ENCODE assay signal across 9 cellular contexts in genomic region chr7:77409739-77410545, GRCh38. TPM values are rescaled to one million over a fixed set of nuclear protein-coding genes. Genes with fewer than 3 reads are reported as not detected.
DNase-seq lines count a peak whose midpoint lies in the region; ATAC-seq and TF ChIP-seq lines count a peak whose summit lies in the region.
"Had no signal": no experiment of that assay in that cellular context is flagged by ENCODE, and none has a peak within 500 bp of the region (broad histone marks: within the 10 kb centered on the region; RNA-seq: fewer than 3 reads in every experiment).

No MANE protein-coding gene starts in this region.

- POLR2A ChIA-PET in activated B cell treated with CpG ODN at 0.5 μM for 24 hours (lab: Charles Lee) = no interaction called here

- H3K27me3 Mint-ChIP-seq in HFFc6 (ENCODE audit: insufficient read depth) (no peaks in the 10 kb centered on the region), activated B cell treated with CpG ODN at 0.5 μM for 24 hours (no peaks in the 10 kb centered on the region), immature natural killer cell (ENCODE audit: low read depth in 3 of 3) (peaks cover 2 to 6% (median 3%) of the 10 kb centered on the region in 3 donors)

- 86 to 91% methylated on average over 5 of the region's 5 CpGs for WGBS in thyroid gland, 2 donors

- no peak overlapping the region for H3K4me3 ChIP-seq in thyroid gland (replicated peaks in 1 of 3)
- H3K4me3 ChIP-seq in coronary artery = no peak overlapping the region

- peaks cover 16% of the 10 kb centered on the region in 2 donors for H3K4me1 ChIP-seq in thyroid gland

- TF ChIP-seq CTCF in HFFc6 (IDR thresholded peaks at IDR 0.05) = no peak
- no peak for TF ChIP-seq CTCF in activated B cell treated with CpG ODN at 0.5 μM for 24 hours (IDR thresholded peaks at IDR 0.05)
- no peak for TF ChIP-seq CTCF in thyroid gland (IDR thresholded peaks at IDR 0.05)
- no peak for TF ChIP-seq CTCF in coronary artery (IDR thresholded peaks at IDR 0.05)

- ATAC-seq in activated B cell treated with CpG ODN at 0.5 μM for 24 hours (ENCODE audit: low read depth) = no peak
- no peak for ATAC-seq in HG02759 (IDR thresholded peaks at IDR 0.05; ENCODE audit: unreplicated experiment)
- ATAC-seq: SK-N-SH treated with all-trans-retinoic acid at 6 μM for 48 hours had no signal

- DNase-seq in HFFc6 (peak; percentile 57), activated B cell treated with CpG ODN at 0.5 μM for 24 hours (no peak), immature natural killer cell (no peak), thyroid gland (no peak), coronary artery (ENCODE audit: low spot score) (no peak)
- no peak for DNase-seq in activated CD4-positive, CD25-positive, alpha-beta regulatory T cell treated with anti-CD3 and anti-CD28 coated beads, Interleukin-2, amount 50 U/mL, for 72 hours
- DNase-seq: NCI-H1048 had no signal

- intact Hi-C loops in activated B cell treated with CpG ODN at 0.5 μM for 24 hours (cut with micrococcal nuclease) = loop anchor here (5.0 kb wide), 1 partner anchor 213 kb away; the partner anchor contains the start of gene FGL2
- intact Hi-C loops in thyroid gland (cut with DNase I) = no loop called here

- no peaks in the 10 kb centered on the region for H3K36me3 ChIP-seq in thyroid gland

- H3K27ac ChIP-seq in thyroid gland (peak overlapping the region in 2 of 3 donors; percentile 3 to 26), coronary artery (peak overlapping the region in 1 of 2 donors; percentile 28)

- no peaks in the 10 kb centered on the region for H3K27me3 ChIP-seq in thyroid gland

- CTCF ChIA-PET in activated B cell treated with CpG ODN at 0.5 μM for 24 hours (lab: Charles Lee) = no interaction called here

- H3K9me3 Mint-ChIP-seq in HFFc6 (no peaks in the 10 kb centered on the region), activated B cell treated with CpG ODN at 0.5 μM for 24 hours (no peaks in the 10 kb centered on the region), immature natural killer cell (no peaks in the 10 kb centered on the region)

- H3K27ac Mint-ChIP-seq in HFFc6 (peak overlapping the region; percentile 85), activated B cell treated with CpG ODN at 0.5 μM for 24 hours (peak overlapping the region; percentile 70), immature natural killer cell (peak overlapping the region; percentile 92 to 99 (median 96))

- H3K4me1 Mint-ChIP-seq in HFFc6 (ENCODE audit: low read depth) (peaks cover 56% of the 10 kb centered on the region), activated B cell treated with CpG ODN at 0.5 μM for 24 hours (peaks cover 73% of the 10 kb centered on the region), immature natural killer cell (peaks cover 81 to 95% of the 10 kb centered on the region in 2 donors)

- no peaks in the 10 kb centered on the region for H3K9me3 ChIP-seq in thyroid gland

- no peak for TF ChIP-seq POLR2A in thyroid gland (IDR thresholded peaks at IDR 0.05)

- H3K4me3 Mint-ChIP-seq in HFFc6 (peak overlapping the region; percentile 65), activated B cell treated with CpG ODN at 0.5 μM for 24 hours (no peak overlapping the region), immature natural killer cell (peak overlapping the region; percentile 50 to 95 (median 92))

- no peaks in the 10 kb centered on the region for H3K36me3 Mint-ChIP-seq in HFFc6 (ENCODE audit: low read depth)
- peaks cover 11% of the 10 kb centered on the region for H3K36me3 Mint-ChIP-seq in activated B cell treated with CpG ODN at 0.5 μM for 24 hours (ENCODE audit: low read depth)
- H3K36me3 Mint-ChIP-seq in immature natural killer cell = peaks cover 3 to 11% (median 5%) of the 10 kb centered on the region in 3 donors

RNA-seq across cellular contexts. Expression of gene GSAP, which starts 6.2 kb away (rescaled TPM):
- 1 to 10 TPM; 1.4 to 2.8 (median 2.2) TPM for total RNA-seq in HFFc6 (2021; fragmentation: NEBNext Ultra II Directional; extraction: Animal tissue kit (Norgen Biotek cat#: 25700))
- total RNA-seq in activated B cell treated with CpG ODN at 0.5 μM for 24 hours (73.9 and 91.2 TPM in 2 replicates), thyroid gland (10 to 100 TPM; 43.1 to 65.2 (median 52.4) TPM)
- polyA plus RNA-seq in immature natural killer cell = 10 to 100 TPM; 24.6 to 85.4 (median 55.5) TPM

Comparison
In these comparisons a context has a peak if more than half of its experiments do, and no peak if none do; other contexts are left out.
1. RNA of gene GSAP, which starts 6.2 kb away (total RNA-seq): 73.9 to 91.2 TPM in activated B cell treated with CpG ODN at 0.5 μM for 24 hours and 43.1 to 65.2 TPM in thyroid gland; 1.4 to 2.8 TPM in HFFc6; every median in the first group is over 10 times any median in the second.
2. Peak in every context shown above with its lines, with median percentiles within 50 percentile points of each other: H3K27ac Mint-ChIP-seq.